ENCODE assay signal across 22 cellular contexts in the genomic region with DNA sequence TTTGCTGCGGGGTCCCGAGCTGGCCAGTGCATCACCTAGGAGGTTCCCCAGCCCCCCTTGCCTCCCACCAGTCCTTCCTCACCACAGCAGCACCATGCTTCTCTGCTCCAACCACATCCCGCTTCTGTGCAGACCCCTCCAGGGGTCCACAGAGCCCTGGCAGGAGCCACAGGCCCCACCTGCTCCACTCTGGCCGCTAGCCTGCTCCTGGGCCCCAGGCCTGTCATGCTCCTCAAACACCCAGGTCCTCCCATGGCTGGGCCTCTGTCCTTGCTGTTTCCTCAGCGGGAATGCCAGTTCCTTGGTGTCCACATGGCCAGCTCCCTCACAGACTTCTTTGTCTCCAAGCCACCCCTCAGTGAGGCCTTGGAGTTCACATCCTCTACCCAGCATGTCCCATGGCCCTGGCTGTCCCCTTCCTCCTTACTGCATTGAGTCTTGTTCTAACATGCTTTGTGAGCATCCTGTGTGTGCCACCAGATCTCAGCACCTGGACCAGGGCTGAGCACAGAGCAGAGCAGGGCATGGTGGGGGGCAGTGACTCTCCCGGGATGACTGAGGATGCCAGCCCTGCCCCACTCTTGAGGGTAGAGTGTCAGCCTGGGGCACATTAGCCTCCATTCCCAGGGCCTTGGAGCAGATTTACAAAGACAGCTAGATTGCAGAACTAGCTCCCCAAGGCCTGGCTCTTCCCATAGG.
A peak's percentile ranks its signal among the peaks of the same experiment; 100 is the strongest.
DNase-seq lines count a peak whose midpoint lies in the region; ATAC-seq and TF ChIP-seq lines count a peak whose summit lies in the region.
"Had no signal": no experiment of that assay in that cellular context is flagged by ENCODE, and none has a peak within 500 bp of the region (broad histone marks: within the 10 kb centered on the region; RNA-seq: fewer than 3 reads in every experiment).

No MANE protein-coding gene starts in this region.

- H3K79me2 ChIP-seq in DND-41 (ENCODE audit: insufficient read depth, low read length) (no peaks in the 10 kb centered on the region), neural progenitor cell (ENCODE audit: low read depth) (no peaks in the 10 kb centered on the region)

- H3F3A ChIP-seq in neural progenitor cell (ENCODE audit: low read depth) = no peaks in the 10 kb centered on the region

- peak; percentile 60; the same call in 2 of the 3 replicates for ATAC-seq in DND-41 (ENCODE audit: insufficient read depth, low read depth)

- H3K4me3 Mint-ChIP-seq in neural progenitor cell = no peak overlapping the region
- H3K4me3 Mint-ChIP-seq in activated CD4-positive, alpha-beta T cell treated with anti-CD3 and anti-CD28 coated beads, Interleukin-2, amount 10 ng/mL, durations not matched to agents 7 days and 5 days = no peak overlapping the region
- H3K4me3 Mint-ChIP-seq: CD8-positive, alpha-beta memory T cell had no signal

- H3K27me3 Mint-ChIP-seq in neural progenitor cell (ENCODE audit: insufficient read depth, low read depth) = no peaks in the 10 kb centered on the region
- peaks cover 4% of the 10 kb centered on the region for H3K27me3 Mint-ChIP-seq in activated CD4-positive, alpha-beta T cell treated with anti-CD3 and anti-CD28 coated beads, Interleukin-2, amount 10 ng/mL, durations not matched to agents 7 days and 5 days

- H2AFZ ChIP-seq in DND-41 (ENCODE audit: low read depth, low read length) = peak overlapping the region; percentile 34; the same call in 1 of the 2 replicates
- no peak overlapping the region for H2AFZ ChIP-seq in neural progenitor cell (replicated peaks)
- H2AFZ ChIP-seq: GM23248 had no signal

- peaks cover 2% of the 10 kb centered on the region for H3K36me3 Mint-ChIP-seq in neural progenitor cell
- no peaks in the 10 kb centered on the region for H3K36me3 Mint-ChIP-seq in activated CD4-positive, alpha-beta T cell treated with anti-CD3 and anti-CD28 coated beads, Interleukin-2, amount 10 ng/mL, durations not matched to agents 7 days and 5 days (ENCODE audit: low read depth)
- H3K36me3 Mint-ChIP-seq: CD8-positive, alpha-beta memory T cell had no signal

- CTCF ChIA-PET in activated CD4-positive, alpha-beta T cell treated with anti-CD3 and anti-CD28 coated beads, Interleukin-2, amount 10 ng/mL, durations not matched to agents 7 days and 5 days (lab: Charles Lee) = no interaction called here

- H3K36me3 ChIP-seq in BLaER1 treated with 17β-estradiol and CSF1 and Interleukin-3, amounts not matched to agents 10 nM and 100 nM = no peaks in the 10 kb centered on the region; a peak in 2 of 22 replicates
- H3K36me3 ChIP-seq in DND-41 (ENCODE audit: insufficient read depth, low read length) (no peaks in the 10 kb centered on the region), neural progenitor cell (no peaks in the 10 kb centered on the region)
- H3K36me3 ChIP-seq: SJCRH30 had no signal

- peaks cover 0 to 7% (median 0%) of the 10 kb centered on the region in 11 experiments; a peak in 4 of 22 replicates for H3K9me3 ChIP-seq in BLaER1 treated with 17β-estradiol and CSF1 and Interleukin-3, amounts not matched to agents 10 nM and 100 nM (replicated peaks in 1 of 11)
- H3K9me3 ChIP-seq in DND-41 (ENCODE audit: insufficient read depth, low read length, severe bottlenecking) (no peaks in the 10 kb centered on the region), neural progenitor cell (ENCODE audit: low read depth) (no peaks in the 10 kb centered on the region)
- H3K9me3 ChIP-seq: SJCRH30 had no signal

- no peak overlapping the region for H3K4me3 ChIP-seq in BLaER1 treated with 17β-estradiol and CSF1 and Interleukin-3, amounts not matched to agents 10 nM and 100 nM
- H3K4me3 ChIP-seq in DND-41 (ENCODE audit: low read depth in 1 of 2, low read length in 2 of 2) (no peak overlapping the region), neural progenitor cell (no peak overlapping the region)
- H3K4me3 ChIP-seq: GM23248, SJCRH30 had no signal

- H3K4me1 ChIP-seq in BLaER1 treated with 17β-estradiol and CSF1 and Interleukin-3, amounts not matched to agents 10 nM and 100 nM = peaks cover 28 to 45% (median 41%) of the 10 kb centered on the region in 10 experiments
- H3K4me1 ChIP-seq in DND-41 (ENCODE audit: insufficient read depth, low read length) = peaks cover 7% of the 10 kb centered on the region
- H3K4me1 ChIP-seq in neural progenitor cell = peaks cover 3% of the 10 kb centered on the region

- peak overlapping the region; percentile 70 to 87 (median 77); a peak in 20 of 22 replicates for H3K4me2 ChIP-seq in BLaER1 treated with 17β-estradiol and CSF1 and Interleukin-3, amounts not matched to agents 10 nM and 100 nM
- H3K4me2 ChIP-seq in DND-41 (ENCODE audit: insufficient read depth, low read length) = no peak overlapping the region
- H3K4me2 ChIP-seq in neural progenitor cell = no peak overlapping the region

- peaks cover 17% of the 10 kb centered on the region for H3K4me1 Mint-ChIP-seq in neural progenitor cell
- H3K4me1 Mint-ChIP-seq in activated CD4-positive, alpha-beta T cell treated with anti-CD3 and anti-CD28 coated beads, Interleukin-2, amount 10 ng/mL, durations not matched to agents 7 days and 5 days = peaks cover 11% of the 10 kb centered on the region
- H3K4me1 Mint-ChIP-seq: CD8-positive, alpha-beta memory T cell had no signal

- DNase-seq in DND-41 (no peak), ecto neural progenitor cell (ENCODE audit: low spot score) (peak; percentile 29), neural progenitor cell (ENCODE audit: low spot score) (no peak), AG08396 (ENCODE audit: low spot score) (no peak)
- DNase-seq in activated CD4-positive, alpha-beta T cell treated with anti-CD3 and anti-CD28 coated beads, Interleukin-2, amount 10 ng/mL, durations not matched to agents 7 days and 5 days = no peak
- DNase-seq in activated CD4-positive, alpha-beta T cell treated with anti-CD3 and anti-CD28 coated beads for 48 hours = no peak
- DNase-seq: C1 segment of cervical spinal cord; Calu3; CD8-positive, alpha-beta memory T cell; DMS153; HCEC 1CT; KBM-7; NCI-H1105; NCI-H146; NCI-H2029; NCI-H345; NCI-H524; NCI-H82; SJCRH30 had no signal

- no peak for TF ChIP-seq CTCF in DND-41 (IDR thresholded peaks at IDR 0.05; ENCODE audit: borderline replicate concordance, extremely low read depth, low read length, poor library complexity, severe bottlenecking)
- TF ChIP-seq CTCF in neural progenitor cell (IDR thresholded peaks at IDR 0.05) = no peak

- H3K27ac Mint-ChIP-seq in neural progenitor cell = peak overlapping the region; percentile 47
- H3K27ac Mint-ChIP-seq in activated CD4-positive, alpha-beta T cell treated with anti-CD3 and anti-CD28 coated beads, Interleukin-2, amount 10 ng/mL, durations not matched to agents 7 days and 5 days = no peak overlapping the region
- H3K27ac Mint-ChIP-seq: CD8-positive, alpha-beta memory T cell had no signal

- POLR2A ChIA-PET in activated CD4-positive, alpha-beta T cell treated with anti-CD3 and anti-CD28 coated beads, Interleukin-2, amount 10 ng/mL, durations not matched to agents 7 days and 5 days (lab: Charles Lee) = no interaction called here

- H3K9me3 Mint-ChIP-seq in neural progenitor cell = peaks cover 10% of the 10 kb centered on the region
- H3K9me3 Mint-ChIP-seq in activated CD4-positive, alpha-beta T cell treated with anti-CD3 and anti-CD28 coated beads, Interleukin-2, amount 10 ng/mL, durations not matched to agents 7 days and 5 days = no peaks in the 10 kb centered on the region

- no peak overlapping the region for H3K9ac ChIP-seq in BLaER1 treated with 17β-estradiol and CSF1 and Interleukin-3, amounts not matched to agents 10 nM and 100 nM
- no peak overlapping the region for H3K9ac ChIP-seq in DND-41 (ENCODE audit: low read depth, low read length)
- no peak overlapping the region for H3K9ac ChIP-seq in neural progenitor cell
- H3K9ac ChIP-seq: GM23248 had no signal

- H3K27me3 ChIP-seq in BLaER1 treated with 17β-estradiol and CSF1 and Interleukin-3, amounts not matched to agents 10 nM and 100 nM = peaks cover 0 to 13% (median 0%) of the 10 kb centered on the region in 11 experiments; a peak in 3 of 22 replicates
- H3K27me3 ChIP-seq in DND-41 (ENCODE audit: insufficient read depth, low read length, poor library complexity) (no peaks in the 10 kb centered on the region), neural progenitor cell (no peaks in the 10 kb centered on the region)
- H3K27me3 ChIP-seq: SJCRH30 had no signal

- peak overlapping the region in 5 of 11 experiments; percentile 2 to 60 (median 39); a peak in 5 of 22 replicates for H3K27ac ChIP-seq in BLaER1 treated with 17β-estradiol and CSF1 and Interleukin-3, amounts not matched to agents 10 nM and 100 nM
- H3K27ac ChIP-seq in DND-41 (ENCODE audit: low read length) = no peak overlapping the region; the same call in 1 of the 2 replicates
- H3K27ac ChIP-seq in neural progenitor cell = no peak overlapping the region
- H3K27ac ChIP-seq: GM23248, HL-60, SJCRH30 had no signal

- no peaks in the 10 kb centered on the region for H4K20me1 ChIP-seq in BLaER1 treated with 17β-estradiol and CSF1 and Interleukin-3, amounts not matched to agents 10 nM and 100 nM
- H4K20me1 ChIP-seq in DND-41 (ENCODE audit: insufficient read depth, low read length) (no peaks in the 10 kb centered on the region), neural progenitor cell (ENCODE audit: low read depth) (no peaks in the 10 kb centered on the region)

Comparison
In these comparisons a context has a peak if more than half of its experiments do, and no peak if none do; other contexts are left out.
1. H3K4me2 ChIP-seq: peak in BLaER1 treated with 17β-estradiol and CSF1 and Interleukin-3, amounts not matched to agents 10 nM and 100 nM (11 of 11); none in DND-41 (single experiment) and neural progenitor cell (single experiment).